20 cellular contexts compared by ENCODE assay signal in the genomic region with DNA sequence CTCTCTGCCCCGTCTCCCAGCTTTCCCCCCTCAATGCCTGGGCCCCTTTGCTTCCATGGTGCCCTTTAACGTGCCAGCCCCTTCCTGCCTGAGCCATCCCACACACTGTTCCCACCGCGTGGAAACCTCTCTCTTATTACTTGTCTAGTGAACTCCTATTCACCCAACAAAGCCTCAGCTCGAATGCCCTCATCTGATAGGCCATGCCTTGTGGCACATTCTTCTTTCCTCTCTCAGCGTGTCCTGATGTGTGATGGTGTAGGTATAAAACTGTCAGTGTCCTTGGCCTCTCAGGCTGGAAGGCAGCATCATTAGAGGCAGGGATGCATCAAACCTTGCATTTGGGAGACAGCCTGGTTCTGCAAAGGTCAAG.
"Had no signal": no experiment of that assay in that cellular context is flagged by ENCODE, and none has a peak within 500 bp of the region (broad histone marks: within the 10 kb centered on the region; RNA-seq: fewer than 3 reads in every experiment).

No MANE protein-coding gene starts in this region.

- H3K4me3 ChIP-seq: adrenal gland, breast epithelium had no signal

- H3K36me3 ChIP-seq: adrenal gland, breast epithelium had no signal

- DNase-seq: activated CD4-positive, alpha-beta memory T cell treated with anti-CD3 and anti-CD28 coated beads, Interleukin-2, amount 10 ng/mL, durations not matched to agents 7 days and 5 days; activated CD4-positive, alpha-beta T cell treated with anti-CD3 and anti-CD28 coated beads, Interleukin-2, amount 50 U/mL, for 1 hour; activated CD4-positive, CD25-positive, alpha-beta regulatory T cell; activated naive CD4-positive, alpha-beta T cell treated with anti-CD3 and anti-CD28 coated beads, Interleukin-2, amount 50 U/mL, for 16 hours; activated naive CD8-positive, alpha-beta T cell treated with anti-CD3 and anti-CD28 coated beads, Interleukin-2, amount 10 ng/mL, durations not matched to agents 7 days and 5 days; activated T-cell treated with anti-CD3 and anti-CD28 coated beads for 4 hours; activated T-cell treated with anti-CD3 and anti-CD28 coated beads, Interleukin-2, amount 50 U/mL, for 48 hours; adrenal gland; MM.1S; NCI-H1105; NCI-H1436 treated with DMSO at 0.1 percent for 48 hours; NCI-H187; NCI-H2081 treated with DMSO at 0.1 percent for 48 hours; NCI-H446; NCI-H524; SHP77 treated with DMSO at 0.1 percent for 48 hours; T-helper 1 cell had no signal

- FAIRE-seq: RCC 7860 had no signal

- H3K9me3 ChIP-seq: adrenal gland, breast epithelium had no signal

- H3K27ac ChIP-seq: adrenal gland, breast epithelium, VCaP had no signal

- H3K4me1 ChIP-seq: adrenal gland had no signal
